Comparison of ENCODE assay signal across 8 cellular contexts in genomic region chr4:182971702-182972101, GRCh38.
"Had no signal": no experiment of that assay in that cellular context is flagged by ENCODE, and none has a peak within 500 bp of the region (broad histone marks: within the 10 kb centered on the region; RNA-seq: fewer than 3 reads in every experiment).

No MANE protein-coding gene starts in this region.

- ATAC-seq: GM23338, HepG2 had no signal

- FAIRE-seq: H1, H54, HepG2 had no signal

- DNase-seq: H9, HCEC 1CT, KG1 had no signal

- H3K4me2 ChIP-seq: GM23338 had no signal

- H2AFZ ChIP-seq: GM23338 had no signal

- H3K4me3 ChIP-seq: GM23338 had no signal

- H3K27ac ChIP-seq: HL-60 had no signal
